In genomic region chr16:21599994-21600773, GRCh38 we compare ENCODE assay signal across 1 cellular context.
TF ChIP-seq lines count a peak whose summit lies in the region.

No MANE protein-coding gene starts in this region.

TF ChIP-seq in HepG2, 621 proteins besides CTCF, POLR2A, EP300 and RAD21 (continued from another document and continues in another):
- TF ChIP-seq ZNF558 (CRISPR knock-in tag; IDR thresholded peaks at IDR 0.05; ENCODE audit: borderline replicate concordance) (no peak), CSRNP1 (CRISPR knock-in tag; IDR thresholded peaks at IDR 0.05) (no peak), PCBP1 (IDR thresholded peaks at IDR 0.05; ENCODE audit: borderline replicate concordance, low read depth, low read length) (no peak), GMEB1 (CRISPR knock-in tag; IDR thresholded peaks at IDR 0.05; ENCODE audit: borderline replicate concordance) (peak; percentile 55; the same call in 1 of the 2 replicates), NR2C2 (CRISPR knock-in tag; IDR thresholded peaks at IDR 0.05; ENCODE audit: borderline replicate concordance) (no peak), HCFC1 (IDR thresholded peaks at IDR 0.05; ENCODE audit: low read depth, low read length) (no peak), ZNF597 (CRISPR knock-in tag; IDR thresholded peaks at IDR 0.05) (no peak), ZSCAN22 (CRISPR knock-in tag; IDR thresholded peaks at IDR 0.05) (no peak), DMTF1 (CRISPR knock-in tag; IDR thresholded peaks at IDR 0.05) (0 out of 2 replicates have a peak, but pooled peaks have one; percentile 67), ZNF841 (CRISPR knock-in tag; IDR thresholded peaks at IDR 0.05; ENCODE audit: borderline replicate concordance) (no peak), MYPOP (CRISPR knock-in tag; IDR thresholded peaks at IDR 0.05) (peak; percentile 69; the same call in 1 of the 2 replicates), SP2 (CRISPR knock-in tag; IDR thresholded peaks at IDR 0.05) (no peak), ZEB1 (IDR thresholded peaks at IDR 0.05; ENCODE audit: insufficient replicate concordance, low read depth) (no peak), TFE3 (CRISPR knock-in tag; IDR thresholded peaks at IDR 0.05) (no peak), MATR3 (CRISPR knock-in tag; IDR thresholded peaks at IDR 0.05) (no peak), CCDC6 (CRISPR knock-in tag; IDR thresholded peaks at IDR 0.05) (no peak), MLLT10 (CRISPR knock-in tag; IDR thresholded peaks at IDR 0.05) (no peak), PAF1 (CRISPR knock-in tag; IDR thresholded peaks at IDR 0.05) (no peak), CAMTA2 (CRISPR knock-in tag; IDR thresholded peaks at IDR 0.05; ENCODE audit: borderline replicate concordance) (no peak), ELK4 (CRISPR knock-in tag; IDR thresholded peaks at IDR 0.05; ENCODE audit: borderline replicate concordance) (no peak), RBAK (CRISPR knock-in tag; IDR thresholded peaks at IDR 0.05) (no peak), FOXK1 (CRISPR knock-in tag; IDR thresholded peaks at IDR 0.05; ENCODE audit: borderline replicate concordance, low read depth) (no peak), CREB1 (IDR thresholded peaks at IDR 0.05) (no peak), CREB1 (CRISPR knock-in tag; IDR thresholded peaks at IDR 0.05) (no peak), ZBTB49 (CRISPR knock-in tag; IDR thresholded peaks at IDR 0.05; ENCODE audit: borderline replicate concordance) (no peak), SATB2 (CRISPR knock-in tag; IDR thresholded peaks at IDR 0.05) (no peak), TRIM24 (CRISPR knock-in tag; IDR thresholded peaks at IDR 0.05) (no peak), TBL1XR1 (IDR thresholded peaks at IDR 0.05; ENCODE audit: borderline replicate concordance, low read length, partially characterized antibody) (no peak), NFE2L2 (IDR thresholded peaks at IDR 0.05; ENCODE audit: low read length) (no peak), ZSCAN9 (CRISPR knock-in tag; IDR thresholded peaks at IDR 0.05; ENCODE audit: borderline replicate concordance) (peak; percentile 39; the same call in 1 of the 2 replicates), SETDB1 (CRISPR knock-in tag; IDR thresholded peaks at IDR 0.05; ENCODE audit: borderline replicate concordance) (no peak), AGO2 (optimal IDR thresholded peaks at IDR 0.05; ENCODE audit: low read depth, low read length) (no peak), PAWR (CRISPR knock-in tag; IDR thresholded peaks at IDR 0.05; ENCODE audit: borderline replicate concordance) (peak; percentile 57; the same call in 1 of the 2 replicates), ZNF274 (CRISPR knock-in tag; IDR thresholded peaks at IDR 0.05) (no peak), ZNF343 (CRISPR knock-in tag; IDR thresholded peaks at IDR 0.05) (no peak), NFYB (CRISPR knock-in tag; IDR thresholded peaks at IDR 0.05) (no peak), TMF1 (CRISPR knock-in tag; IDR thresholded peaks at IDR 0.05; ENCODE audit: low read depth) (no peak), PAX8 (CRISPR knock-in tag; IDR thresholded peaks at IDR 0.05; ENCODE audit: borderline replicate concordance) (no peak; the same call in 1 of the 2 replicates), AGO1 (IDR thresholded peaks at IDR 0.05; ENCODE audit: low read depth, low read length, poor library complexity, severe bottlenecking) (no peak), MTA1 (CRISPR knock-in tag; IDR thresholded peaks at IDR 0.05; ENCODE audit: borderline replicate concordance) (no peak; the same call in 1 of the 2 replicates), NKX3-1 (CRISPR knock-in tag; IDR thresholded peaks at IDR 0.05) (no peak), ZBTB7A (CRISPR knock-in tag; IDR thresholded peaks at IDR 0.05) (no peak), TGIF2 (CRISPR knock-in tag; IDR thresholded peaks at IDR 0.05) (peak; percentile 77; the same call in 1 of the 2 replicates), ZIK1 (CRISPR knock-in tag; IDR thresholded peaks at IDR 0.05; ENCODE audit: borderline replicate concordance, low read depth) (no peak; the same call in 1 of the 2 replicates), ZKSCAN8 (CRISPR knock-in tag; IDR thresholded peaks at IDR 0.05; ENCODE audit: borderline replicate concordance) (no peak), HOXA5 (CRISPR knock-in tag; IDR thresholded peaks at IDR 0.05) (0 out of 2 replicates have a peak, but pooled peaks have one; percentile 7), AHR (CRISPR knock-in tag; IDR thresholded peaks at IDR 0.05) (no peak), DR1 (CRISPR knock-in tag; IDR thresholded peaks at IDR 0.05) (no peak), KDM6A (CRISPR knock-in tag; IDR thresholded peaks at IDR 0.05; ENCODE audit: low read depth) (no peak), ZFYVE20 (CRISPR knock-in tag; IDR thresholded peaks at IDR 0.05; ENCODE audit: borderline replicate concordance, low read depth) (no peak), HNF4G (IDR thresholded peaks at IDR 0.05; ENCODE audit: borderline replicate concordance, low read depth, low read length) (no peak), HNF4G (CRISPR knock-in tag; IDR thresholded peaks at IDR 0.05; ENCODE audit: borderline replicate concordance, low read depth) (peak; percentile 29; the same call in 1 of the 2 replicates), TRAFD1 (CRISPR knock-in tag; IDR thresholded peaks at IDR 0.05; ENCODE audit: borderline replicate concordance) (no peak), HES4 (CRISPR knock-in tag; IDR thresholded peaks at IDR 0.05; ENCODE audit: borderline replicate concordance) (peak; percentile 59), ZNF276 (CRISPR knock-in tag; IDR thresholded peaks at IDR 0.05; ENCODE audit: low read depth) (no peak)
